In the genomic region with DNA sequence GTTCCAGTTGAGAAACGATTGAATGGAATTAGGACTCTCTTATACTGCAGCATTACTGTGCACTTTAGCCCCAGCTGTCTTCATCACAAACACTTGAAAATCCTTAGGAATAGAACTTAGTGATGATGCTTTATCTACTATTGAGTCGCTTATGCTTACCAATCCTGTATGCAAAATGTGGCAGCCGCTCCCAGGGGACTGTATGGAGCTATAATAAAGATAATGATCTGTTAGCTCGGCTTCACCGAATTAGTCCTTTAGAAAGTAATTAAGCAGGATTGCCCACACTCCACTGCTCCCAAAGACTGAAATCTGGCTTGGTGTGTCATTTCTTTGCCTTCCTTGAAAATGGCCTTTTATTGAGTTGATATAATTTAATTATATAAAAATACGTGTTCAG, we compare ENCODE assay signal across 1 cellular context.
A peak's percentile ranks its signal among the peaks of the same experiment; 100 is the strongest.
TF ChIP-seq lines count a peak whose summit lies in the region.

No MANE protein-coding gene starts in this region.

TF ChIP-seq in HEK293, 187 proteins besides CTCF, POLR2A, EP300 and RAD21 (continued from another document and continues in another):
- TF ChIP-seq, protein P1, sequence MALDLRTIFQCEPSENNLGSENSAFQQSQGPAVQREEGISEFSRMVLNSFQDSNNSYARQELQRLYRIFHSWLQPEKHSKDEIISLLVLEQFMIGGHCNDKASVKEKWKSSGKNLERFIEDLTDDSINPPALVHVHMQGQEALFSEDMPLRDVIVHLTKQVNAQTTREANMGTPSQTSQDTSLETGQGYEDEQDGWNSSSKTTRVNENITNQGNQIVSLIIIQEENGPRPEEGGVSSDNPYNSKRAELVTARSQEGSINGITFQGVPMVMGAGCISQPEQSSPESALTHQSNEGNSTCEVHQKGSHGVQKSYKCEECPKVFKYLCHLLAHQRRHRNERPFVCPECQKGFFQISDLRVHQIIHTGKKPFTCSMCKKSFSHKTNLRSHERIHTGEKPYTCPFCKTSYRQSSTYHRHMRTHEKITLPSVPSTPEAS (tag by site-specific recombination; IDR thresholded peaks at IDR 0.05) = no peak
- no peak for TF ChIP-seq ZNF350 (tag by site-specific recombination; IDR thresholded peaks at IDR 0.05)
- TF ChIP-seq ZNF561 (tag by site-specific recombination; IDR thresholded peaks at IDR 0.05; ENCODE audit: borderline replicate concordance) = no peak
- no peak for TF ChIP-seq ZFP37 (tag by site-specific recombination; IDR thresholded peaks at IDR 0.05)
- TF ChIP-seq ZNF626 (tag by site-specific recombination; IDR thresholded peaks at IDR 0.05) = no peak
- no peak for TF ChIP-seq PRDM1 (tag by site-specific recombination; IDR thresholded peaks at IDR 0.05)
- no peak for TF ChIP-seq ZNF777 (tag by site-specific recombination; IDR thresholded peaks at IDR 0.05; ENCODE audit: borderline replicate concordance)
- TF ChIP-seq, protein P2, sequence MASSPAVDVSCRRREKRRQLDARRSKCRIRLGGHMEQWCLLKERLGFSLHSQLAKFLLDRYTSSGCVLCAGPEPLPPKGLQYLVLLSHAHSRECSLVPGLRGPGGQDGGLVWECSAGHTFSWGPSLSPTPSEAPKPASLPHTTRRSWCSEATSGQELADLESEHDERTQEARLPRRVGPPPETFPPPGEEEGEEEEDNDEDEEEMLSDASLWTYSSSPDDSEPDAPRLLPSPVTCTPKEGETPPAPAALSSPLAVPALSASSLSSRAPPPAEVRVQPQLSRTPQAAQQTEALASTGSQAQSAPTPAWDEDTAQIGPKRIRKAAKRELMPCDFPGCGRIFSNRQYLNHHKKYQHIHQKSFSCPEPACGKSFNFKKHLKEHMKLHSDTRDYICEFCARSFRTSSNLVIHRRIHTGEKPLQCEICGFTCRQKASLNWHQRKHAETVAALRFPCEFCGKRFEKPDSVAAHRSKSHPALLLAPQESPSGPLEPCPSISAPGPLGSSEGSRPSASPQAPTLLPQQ (tag by site-specific recombination; IDR thresholded peaks at IDR 0.05) = no peak
- TF ChIP-seq, protein P3, sequence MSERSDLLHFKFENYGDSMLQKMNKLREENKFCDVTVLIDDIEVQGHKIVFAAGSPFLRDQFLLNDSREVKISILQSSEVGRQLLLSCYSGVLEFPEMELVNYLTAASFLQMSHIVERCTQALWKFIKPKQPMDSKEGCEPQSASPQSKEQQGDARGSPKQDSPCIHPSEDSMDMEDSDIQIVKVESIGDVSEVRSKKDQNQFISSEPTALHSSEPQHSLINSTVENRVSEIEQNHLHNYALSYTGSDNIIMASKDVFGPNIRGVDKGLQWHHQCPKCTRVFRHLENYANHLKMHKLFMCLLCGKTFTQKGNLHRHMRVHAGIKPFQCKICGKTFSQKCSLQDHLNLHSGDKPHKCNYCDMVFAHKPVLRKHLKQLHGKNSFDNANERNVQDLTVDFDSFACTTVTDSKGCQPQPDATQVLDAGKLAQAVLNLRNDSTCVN (tag by site-specific recombination; optimal IDR thresholded peaks at IDR 0.05) = no peak
- TF ChIP-seq FEZF1 (tag by site-specific recombination; IDR thresholded peaks at IDR 0.05) = peak; percentile 63
- no peak for TF ChIP-seq OVOL3 (tag by site-specific recombination; IDR thresholded peaks at IDR 0.05)
- no peak for TF ChIP-seq ZNF473 (tag by site-specific recombination; IDR thresholded peaks at IDR 0.05)
- no peak for TF ChIP-seq SETDB1 (IDR thresholded peaks at IDR 0.05; ENCODE audit: insufficient read length, low read length)
- TF ChIP-seq ZNF292 (tag by site-specific recombination; IDR thresholded peaks at IDR 0.05; ENCODE audit: borderline replicate concordance, low read depth) = no peak
- no peak for TF ChIP-seq ZNF549 (tag by site-specific recombination; IDR thresholded peaks at IDR 0.05)
- TF ChIP-seq ZNF830 (tag by site-specific recombination; IDR thresholded peaks at IDR 0.05; ENCODE audit: low read depth) = no peak
- TF ChIP-seq, protein P4, sequence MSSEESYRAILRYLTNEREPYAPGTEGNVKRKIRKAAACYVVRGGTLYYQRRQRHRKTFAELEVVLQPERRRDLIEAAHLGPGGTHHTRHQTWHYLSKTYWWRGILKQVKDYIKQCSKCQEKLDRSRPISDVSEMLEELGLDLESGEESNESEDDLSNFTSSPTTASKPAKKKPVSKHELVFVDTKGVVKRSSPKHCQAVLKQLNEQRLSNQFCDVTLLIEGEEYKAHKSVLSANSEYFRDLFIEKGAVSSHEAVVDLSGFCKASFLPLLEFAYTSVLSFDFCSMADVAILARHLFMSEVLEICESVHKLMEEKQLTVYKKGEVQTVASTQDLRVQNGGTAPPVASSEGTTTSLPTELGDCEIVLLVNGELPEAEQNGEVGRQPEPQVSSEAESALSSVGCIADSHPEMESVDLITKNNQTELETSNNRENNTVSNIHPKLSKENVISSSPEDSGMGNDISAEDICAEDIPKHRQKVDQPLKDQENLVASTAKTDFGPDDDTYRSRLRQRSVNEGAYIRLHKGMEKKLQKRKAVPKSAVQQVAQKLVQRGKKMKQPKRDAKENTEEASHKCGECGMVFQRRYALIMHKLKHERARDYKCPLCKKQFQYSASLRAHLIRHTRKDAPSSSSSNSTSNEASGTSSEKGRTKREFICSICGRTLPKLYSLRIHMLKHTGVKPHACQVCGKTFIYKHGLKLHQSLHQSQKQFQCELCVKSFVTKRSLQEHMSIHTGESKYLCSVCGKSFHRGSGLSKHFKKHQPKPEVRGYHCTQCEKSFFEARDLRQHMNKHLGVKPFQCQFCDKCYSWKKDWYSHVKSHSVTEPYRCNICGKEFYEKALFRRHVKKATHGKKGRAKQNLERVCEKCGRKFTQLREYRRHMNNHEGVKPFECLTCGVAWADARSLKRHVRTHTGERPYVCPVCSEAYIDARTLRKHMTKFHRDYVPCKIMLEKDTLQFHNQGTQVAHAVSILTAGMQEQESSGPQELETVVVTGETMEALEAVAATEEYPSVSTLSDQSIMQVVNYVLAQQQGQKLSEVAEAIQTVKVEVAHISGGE (tag by site-specific recombination; conservative IDR thresholded peaks at IDR 0.05; ENCODE audit: low read depth) = no peak
- no peak for TF ChIP-seq BCL11B (tag by site-specific recombination; IDR thresholded peaks at IDR 0.05; ENCODE audit: low read depth)
- no peak for TF ChIP-seq ZNF837 (tag by site-specific recombination; IDR thresholded peaks at IDR 0.05)
- no peak for TF ChIP-seq ZNF558 (tag by site-specific recombination; IDR thresholded peaks at IDR 0.05)
- no peak for TF ChIP-seq ZSCAN30 (tag by site-specific recombination; IDR thresholded peaks at IDR 0.05)
- no peak for TF ChIP-seq ZSCAN16 (tag by site-specific recombination; IDR thresholded peaks at IDR 0.05)
- TF ChIP-seq ZBTB1 (tag by site-specific recombination; IDR thresholded peaks at IDR 0.05) = no peak
- TF ChIP-seq ZNF624 (tag by site-specific recombination; IDR thresholded peaks at IDR 0.05) = no peak
- TF ChIP-seq ZFHX2 (tag by site-specific recombination; conservative IDR thresholded peaks at IDR 0.05) = no peak
- no peak for TF ChIP-seq ZNF621 (tag by site-specific recombination; IDR thresholded peaks at IDR 0.05)
- TF ChIP-seq GLIS1 (tag by site-specific recombination; IDR thresholded peaks at IDR 0.05) = no peak
- TF ChIP-seq, protein P5, sequence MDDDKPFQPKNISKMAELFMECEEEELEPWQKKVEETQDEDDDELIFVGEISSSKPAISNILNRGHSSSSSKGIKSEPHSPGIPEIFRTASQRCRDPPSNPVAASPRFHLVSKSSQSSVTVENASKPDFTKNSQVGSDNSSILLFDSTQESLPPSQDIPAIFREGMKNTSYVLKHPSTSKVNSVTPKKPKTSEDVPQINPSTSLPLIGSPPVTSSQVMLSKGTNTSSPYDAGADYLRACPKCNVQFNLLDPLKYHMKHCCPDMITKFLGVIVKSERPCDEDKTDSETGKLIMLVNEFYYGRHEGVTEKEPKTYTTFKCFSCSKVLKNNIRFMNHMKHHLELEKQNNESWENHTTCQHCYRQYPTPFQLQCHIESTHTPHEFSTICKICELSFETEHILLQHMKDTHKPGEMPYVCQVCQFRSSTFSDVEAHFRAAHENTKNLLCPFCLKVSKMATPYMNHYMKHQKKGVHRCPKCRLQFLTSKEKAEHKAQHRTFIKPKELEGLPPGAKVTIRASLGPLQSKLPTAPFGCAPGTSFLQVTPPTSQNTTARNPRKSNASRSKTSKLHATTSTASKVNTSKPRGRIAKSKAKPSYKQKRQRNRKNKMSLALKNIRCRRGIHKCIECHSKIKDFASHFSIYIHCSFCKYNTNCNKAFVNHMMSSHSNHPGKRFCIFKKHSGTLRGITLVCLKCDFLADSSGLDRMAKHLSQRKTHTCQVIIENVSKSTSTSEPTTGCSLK (tag by site-specific recombination; IDR thresholded peaks at IDR 0.05) = no peak
- TF ChIP-seq, protein P6, sequence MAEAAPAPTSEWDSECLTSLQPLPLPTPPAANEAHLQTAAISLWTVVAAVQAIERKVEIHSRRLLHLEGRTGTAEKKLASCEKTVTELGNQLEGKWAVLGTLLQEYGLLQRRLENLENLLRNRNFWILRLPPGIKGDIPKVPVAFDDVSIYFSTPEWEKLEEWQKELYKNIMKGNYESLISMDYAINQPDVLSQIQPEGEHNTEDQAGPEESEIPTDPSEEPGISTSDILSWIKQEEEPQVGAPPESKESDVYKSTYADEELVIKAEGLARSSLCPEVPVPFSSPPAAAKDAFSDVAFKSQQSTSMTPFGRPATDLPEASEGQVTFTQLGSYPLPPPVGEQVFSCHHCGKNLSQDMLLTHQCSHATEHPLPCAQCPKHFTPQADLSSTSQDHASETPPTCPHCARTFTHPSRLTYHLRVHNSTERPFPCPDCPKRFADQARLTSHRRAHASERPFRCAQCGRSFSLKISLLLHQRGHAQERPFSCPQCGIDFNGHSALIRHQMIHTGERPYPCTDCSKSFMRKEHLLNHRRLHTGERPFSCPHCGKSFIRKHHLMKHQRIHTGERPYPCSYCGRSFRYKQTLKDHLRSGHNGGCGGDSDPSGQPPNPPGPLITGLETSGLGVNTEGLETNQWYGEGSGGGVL (tag by site-specific recombination; IDR thresholded peaks at IDR 0.05) = no peak
- TF ChIP-seq, protein P7, sequence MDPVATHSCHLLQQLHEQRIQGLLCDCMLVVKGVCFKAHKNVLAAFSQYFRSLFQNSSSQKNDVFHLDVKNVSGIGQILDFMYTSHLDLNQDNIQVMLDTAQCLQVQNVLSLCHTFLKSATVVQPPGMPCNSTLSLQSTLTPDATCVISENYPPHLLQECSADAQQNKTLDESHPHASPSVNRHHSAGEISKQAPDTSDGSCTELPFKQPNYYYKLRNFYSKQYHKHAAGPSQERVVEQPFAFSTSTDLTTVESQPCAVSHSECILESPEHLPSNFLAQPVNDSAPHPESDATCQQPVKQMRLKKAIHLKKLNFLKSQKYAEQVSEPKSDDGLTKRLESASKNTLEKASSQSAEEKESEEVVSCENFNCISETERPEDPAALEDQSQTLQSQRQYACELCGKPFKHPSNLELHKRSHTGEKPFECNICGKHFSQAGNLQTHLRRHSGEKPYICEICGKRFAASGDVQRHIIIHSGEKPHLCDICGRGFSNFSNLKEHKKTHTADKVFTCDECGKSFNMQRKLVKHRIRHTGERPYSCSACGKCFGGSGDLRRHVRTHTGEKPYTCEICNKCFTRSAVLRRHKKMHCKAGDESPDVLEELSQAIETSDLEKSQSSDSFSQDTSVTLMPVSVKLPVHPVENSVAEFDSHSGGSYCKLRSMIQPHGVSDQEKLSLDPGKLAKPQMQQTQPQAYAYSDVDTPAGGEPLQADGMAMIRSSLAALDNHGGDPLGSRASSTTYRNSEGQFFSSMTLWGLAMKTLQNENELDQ (tag by site-specific recombination; IDR thresholded peaks at IDR 0.05; ENCODE audit: low read depth) = no peak
- TF ChIP-seq, protein P8, sequence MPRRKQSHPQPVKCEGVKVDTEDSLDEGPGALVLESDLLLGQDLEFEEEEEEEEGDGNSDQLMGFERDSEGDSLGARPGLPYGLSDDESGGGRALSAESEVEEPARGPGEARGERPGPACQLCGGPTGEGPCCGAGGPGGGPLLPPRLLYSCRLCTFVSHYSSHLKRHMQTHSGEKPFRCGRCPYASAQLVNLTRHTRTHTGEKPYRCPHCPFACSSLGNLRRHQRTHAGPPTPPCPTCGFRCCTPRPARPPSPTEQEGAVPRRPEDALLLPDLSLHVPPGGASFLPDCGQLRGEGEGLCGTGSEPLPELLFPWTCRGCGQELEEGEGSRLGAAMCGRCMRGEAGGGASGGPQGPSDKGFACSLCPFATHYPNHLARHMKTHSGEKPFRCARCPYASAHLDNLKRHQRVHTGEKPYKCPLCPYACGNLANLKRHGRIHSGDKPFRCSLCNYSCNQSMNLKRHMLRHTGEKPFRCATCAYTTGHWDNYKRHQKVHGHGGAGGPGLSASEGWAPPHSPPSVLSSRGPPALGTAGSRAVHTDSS (tag by site-specific recombination; IDR thresholded peaks at IDR 0.05) = 0 out of 2 replicates have a peak, but pooled peaks have one; percentile 24
- TF ChIP-seq, protein P9, sequence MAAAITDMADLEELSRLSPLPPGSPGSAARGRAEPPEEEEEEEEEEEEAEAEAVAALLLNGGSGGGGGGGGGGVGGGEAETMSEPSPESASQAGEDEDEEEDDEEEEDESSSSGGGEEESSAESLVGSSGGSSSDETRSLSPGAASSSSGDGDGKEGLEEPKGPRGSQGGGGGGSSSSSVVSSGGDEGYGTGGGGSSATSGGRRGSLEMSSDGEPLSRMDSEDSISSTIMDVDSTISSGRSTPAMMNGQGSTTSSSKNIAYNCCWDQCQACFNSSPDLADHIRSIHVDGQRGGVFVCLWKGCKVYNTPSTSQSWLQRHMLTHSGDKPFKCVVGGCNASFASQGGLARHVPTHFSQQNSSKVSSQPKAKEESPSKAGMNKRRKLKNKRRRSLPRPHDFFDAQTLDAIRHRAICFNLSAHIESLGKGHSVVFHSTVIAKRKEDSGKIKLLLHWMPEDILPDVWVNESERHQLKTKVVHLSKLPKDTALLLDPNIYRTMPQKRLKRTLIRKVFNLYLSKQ (tag by site-specific recombination; IDR thresholded peaks at IDR 0.05; ENCODE audit: borderline replicate concordance) = no peak
- TF ChIP-seq ZFP69B (tag by site-specific recombination; IDR thresholded peaks at IDR 0.05) = no peak
- no peak for TF ChIP-seq ZNF426 (tag by site-specific recombination; IDR thresholded peaks at IDR 0.05)
- no peak for TF ChIP-seq ZNF501 (tag by site-specific recombination; IDR thresholded peaks at IDR 0.05)
- no peak for TF ChIP-seq ZNF157 (tag by site-specific recombination; IDR thresholded peaks at IDR 0.05)
- TF ChIP-seq ZNF530 (tag by site-specific recombination; IDR thresholded peaks at IDR 0.05; ENCODE audit: low read depth) = no peak
- TF ChIP-seq, protein P10, sequence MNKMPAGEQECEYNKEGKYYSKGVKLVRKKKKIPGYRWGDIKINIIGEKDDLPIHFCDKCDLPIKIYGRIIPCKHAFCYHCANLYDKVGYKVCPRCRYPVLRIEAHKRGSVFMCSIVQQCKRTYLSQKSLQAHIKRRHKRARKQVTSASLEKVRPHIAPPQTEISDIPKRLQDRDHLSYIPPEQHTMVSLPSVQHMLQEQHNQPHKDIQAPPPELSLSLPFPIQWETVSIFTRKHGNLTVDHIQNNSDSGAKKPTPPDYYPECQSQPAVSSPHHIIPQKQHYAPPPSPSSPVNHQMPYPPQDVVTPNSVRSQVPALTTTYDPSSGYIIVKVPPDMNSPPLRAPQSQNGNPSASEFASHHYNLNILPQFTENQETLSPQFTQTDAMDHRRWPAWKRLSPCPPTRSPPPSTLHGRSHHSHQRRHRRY (tag by site-specific recombination; IDR thresholded peaks at IDR 0.05) = no peak
- TF ChIP-seq, protein P11, sequence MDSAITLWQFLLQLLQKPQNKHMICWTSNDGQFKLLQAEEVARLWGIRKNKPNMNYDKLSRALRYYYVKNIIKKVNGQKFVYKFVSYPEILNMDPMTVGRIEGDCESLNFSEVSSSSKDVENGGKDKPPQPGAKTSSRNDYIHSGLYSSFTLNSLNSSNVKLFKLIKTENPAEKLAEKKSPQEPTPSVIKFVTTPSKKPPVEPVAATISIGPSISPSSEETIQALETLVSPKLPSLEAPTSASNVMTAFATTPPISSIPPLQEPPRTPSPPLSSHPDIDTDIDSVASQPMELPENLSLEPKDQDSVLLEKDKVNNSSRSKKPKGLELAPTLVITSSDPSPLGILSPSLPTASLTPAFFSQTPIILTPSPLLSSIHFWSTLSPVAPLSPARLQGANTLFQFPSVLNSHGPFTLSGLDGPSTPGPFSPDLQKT (IDR thresholded peaks at IDR 0.05; ENCODE audit: borderline replicate concordance, low read depth, low read length) = no peak
- TF ChIP-seq HOXD13 (CRISPR knock-in tag; IDR thresholded peaks at IDR 0.05; ENCODE audit: borderline replicate concordance) = no peak
